ENCODE assay signal across 8 cellular contexts in the genomic region with DNA sequence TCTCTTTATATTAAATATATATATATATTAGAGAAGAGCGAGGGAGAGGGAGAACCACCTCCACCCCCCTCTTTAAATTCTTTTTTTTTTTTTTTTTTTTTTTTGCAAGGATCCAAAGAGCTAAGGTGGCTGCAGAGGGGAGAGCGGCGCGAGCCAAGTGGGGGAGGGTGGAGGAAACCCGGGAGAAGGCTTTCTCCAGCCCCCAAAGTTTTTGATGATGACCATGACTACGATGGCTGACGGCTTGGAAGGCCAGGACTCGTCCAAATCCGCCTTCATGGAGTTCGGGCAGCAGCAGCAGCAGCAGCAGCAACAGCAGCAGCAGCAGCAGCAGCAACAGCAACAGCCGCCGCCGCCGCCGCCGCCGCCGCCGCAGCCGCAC. TPM values are rescaled to one million over a fixed set of nuclear protein-coding genes. Genes with fewer than 3 reads are reported as not detected.
DNase-seq lines count a peak whose midpoint lies in the region; ATAC-seq and TF ChIP-seq lines count a peak whose summit lies in the region.

No MANE protein-coding gene starts in this region.

- DNase-seq in cardiac muscle cell (ENCODE audit: low read depth in 1 of 2, low spot score in 1 of 2) (no peak), left cardiac atrium (no peak), right lobe of liver (no peak), upper lobe of right lung (no peak), DMS79 (lab: John Stamatoyannopoulos, UW) (no peak)

- TF ChIP-seq CTCF in cardiac muscle cell (IDR thresholded peaks at IDR 0.05; ENCODE audit: low read depth, low read length) (no peak), right lobe of liver (IDR thresholded peaks at IDR 0.05) (no peak), upper lobe of right lung (IDR thresholded peaks at IDR 0.05) (no peak)

- H3K4me1 Mint-ChIP-seq in activated naive CD8-positive, alpha-beta T cell (ENCODE audit: low read depth) = peaks cover 21% of the 10 kb centered on the region

- no peak overlapping the region for H3K27ac Mint-ChIP-seq in activated naive CD8-positive, alpha-beta T cell

- H3K9me3 Mint-ChIP-seq in activated naive CD8-positive, alpha-beta T cell (ENCODE audit: low read depth) = no peaks in the 10 kb centered on the region

- H3K4me1 ChIP-seq in cardiac muscle cell (ENCODE audit: low read depth) = no peaks in the 10 kb centered on the region
- peaks cover 0 to 4% (median 0%) of the 10 kb centered on the region in 4 donors for H3K4me1 ChIP-seq in right lobe of liver
- H3K4me1 ChIP-seq in upper lobe of right lung = peaks cover 12% of the 10 kb centered on the region

- peak overlapping the region; percentile 74 for H3K4me3 Mint-ChIP-seq in activated naive CD8-positive, alpha-beta T cell

- H3K4me3 ChIP-seq in cardiac muscle cell = peak overlapping the region; percentile 37
- peak overlapping the region; percentile 16 to 26 (median 21) for H3K4me3 ChIP-seq in right lobe of liver
- peak overlapping the region; percentile 8 for H3K4me3 ChIP-seq in upper lobe of right lung

- H3K36me3 ChIP-seq in cardiac muscle cell (no peaks in the 10 kb centered on the region), right lobe of liver (no peaks in the 10 kb centered on the region), upper lobe of right lung (no peaks in the 10 kb centered on the region)

- H3K27me3 Mint-ChIP-seq in activated naive CD8-positive, alpha-beta T cell = peaks cover 60% of the 10 kb centered on the region

- H3K27ac ChIP-seq in cardiac muscle cell (no peak overlapping the region), right lobe of liver (no peak overlapping the region), upper lobe of right lung (no peak overlapping the region)

- intact Hi-C loops in left cardiac atrium (cut with DNase I) = no loop called here
- intact Hi-C loops in right lobe of liver (cut with DNase I) = no loop called here
- intact Hi-C loops in upper lobe of right lung (cut with DNase I) = no loop called here

- no peaks in the 10 kb centered on the region for H3K9me3 ChIP-seq in cardiac muscle cell (ENCODE audit: low read depth)
- H3K9me3 ChIP-seq in right lobe of liver = no peaks in the 10 kb centered on the region
- H3K9me3 ChIP-seq in upper lobe of right lung = no peaks in the 10 kb centered on the region

- no peak for TF ChIP-seq POLR2A in right lobe of liver (IDR thresholded peaks at IDR 0.05)

- H3K27me3 ChIP-seq in cardiac muscle cell (peaks cover 100% of the 10 kb centered on the region), right lobe of liver (peaks cover 11 to 67% of the 10 kb centered on the region in 2 donors), upper lobe of right lung (peaks cover 99% of the 10 kb centered on the region)

- WGBS in right lobe of liver (ENCODE audit: insufficient coverage, low coverage, low lambda C conversion rate, missing lambda C conversion rate) = 3% methylated on average over 9 of the region's 20 CpGs

- ATAC-seq in left cardiac atrium (no peak), right lobe of liver (no peak), upper lobe of right lung (no peak), GM19328 (IDR thresholded peaks at IDR 0.05; ENCODE audit: unreplicated experiment) (no peak), HG03442 (IDR thresholded peaks at IDR 0.05; ENCODE audit: unreplicated experiment) (no peak)

- H3K36me3 Mint-ChIP-seq in activated naive CD8-positive, alpha-beta T cell = no peaks in the 10 kb centered on the region

RNA-seq across cellular contexts. Expression of gene DLX6, which starts 0.4 kb away (rescaled TPM):
- total RNA-seq in cardiac muscle cell (not detected in 2 replicates), left cardiac atrium (under 1 TPM in 1 of 2 donors, not detected in 1; 0.24 TPM), right lobe of liver (not detected), upper lobe of right lung (not detected)
- 0.07 TPM in 1 of 2 replicates, not detected in the other for polyA plus RNA-seq in cardiac muscle cell

RNA-seq across cellular contexts. Expression of gene DLX5, which starts 18.9 kb away (rescaled TPM):
- total RNA-seq in cardiac muscle cell = not detected in 2 replicates
- 0.34 TPM in 1 of 2 replicates, not detected in the other for polyA plus RNA-seq in cardiac muscle cell
- total RNA-seq in left cardiac atrium = under 1 TPM; 0.50 to 0.71 TPM
- total RNA-seq in right lobe of liver = not detected
- total RNA-seq in upper lobe of right lung = not detected
